ENCODE assay signal across 20 cellular contexts in genomic region chr3:14519406-14519805, GRCh38. TPM values are rescaled to one million over a fixed set of nuclear protein-coding genes. Genes with fewer than 3 reads are reported as not detected.
DNase-seq lines count a peak whose midpoint lies in the region; ATAC-seq and TF ChIP-seq lines count a peak whose summit lies in the region.
"Had no signal": no experiment of that assay in that cellular context is flagged by ENCODE, and none has a peak within 500 bp of the region (broad histone marks: within the 10 kb centered on the region; RNA-seq: fewer than 3 reads in every experiment).

No MANE protein-coding gene starts in this region.

- H3K27me3 ChIP-seq in ovary (no peaks in the 10 kb centered on the region), upper lobe of right lung (peaks cover 7% of the 10 kb centered on the region)
- H3K27me3 ChIP-seq: SJSA1 had no signal

- WGBS in ovary, 3 donors = 74 to 91% (median 79%) methylated on average over 1 of the region's 1 CpG

- no peaks in the 10 kb centered on the region for H3K36me3 Mint-ChIP-seq in activated naive CD8-positive, alpha-beta T cell treated with anti-CD3 and anti-CD28 coated beads, Interleukin-2, amount 10 ng/mL, durations not matched to agents 7 days and 5 days
- H3K36me3 Mint-ChIP-seq in activated naive CD8-positive, alpha-beta T cell treated with anti-CD3 and anti-CD28 coated beads, Interleukin-2, amount 50 U/mL, for 24 hours (ENCODE audit: low read depth) = no peaks in the 10 kb centered on the region
- peaks cover 8% of the 10 kb centered on the region for H3K36me3 Mint-ChIP-seq in glutamatergic neuron (ENCODE audit: unreplicated experiment)
- H3K36me3 Mint-ChIP-seq: CD8-positive, alpha-beta memory T cell had no signal

- H3K4me1 Mint-ChIP-seq in activated naive CD8-positive, alpha-beta T cell treated with anti-CD3 and anti-CD28 coated beads, Interleukin-2, amount 10 ng/mL, durations not matched to agents 7 days and 5 days = no peaks in the 10 kb centered on the region
- no peaks in the 10 kb centered on the region for H3K4me1 Mint-ChIP-seq in activated naive CD8-positive, alpha-beta T cell treated with anti-CD3 and anti-CD28 coated beads, Interleukin-2, amount 50 U/mL, for 24 hours
- H3K4me1 Mint-ChIP-seq in glutamatergic neuron (ENCODE audit: low read depth, unreplicated experiment) = no peaks in the 10 kb centered on the region
- H3K4me1 Mint-ChIP-seq: CD8-positive, alpha-beta memory T cell had no signal

- H3K9me3 ChIP-seq in ovary (no peaks in the 10 kb centered on the region), upper lobe of right lung (no peaks in the 10 kb centered on the region)
- H3K9me3 ChIP-seq: SJSA1 had no signal

- no peak overlapping the region for H3K27ac Mint-ChIP-seq in activated naive CD8-positive, alpha-beta T cell treated with anti-CD3 and anti-CD28 coated beads, Interleukin-2, amount 10 ng/mL, durations not matched to agents 7 days and 5 days
- no peak overlapping the region for H3K27ac Mint-ChIP-seq in activated naive CD8-positive, alpha-beta T cell treated with anti-CD3 and anti-CD28 coated beads, Interleukin-2, amount 50 U/mL, for 24 hours
- no peak overlapping the region for H3K27ac Mint-ChIP-seq in glutamatergic neuron (ENCODE audit: unreplicated experiment)
- H3K27ac Mint-ChIP-seq: CD8-positive, alpha-beta memory T cell had no signal

- H3K36me3 ChIP-seq in ovary (no peaks in the 10 kb centered on the region), upper lobe of right lung (no peaks in the 10 kb centered on the region)
- H3K36me3 ChIP-seq: SJSA1 had no signal

- no peak for ATAC-seq in activated naive CD8-positive, alpha-beta T cell treated with anti-CD3 and anti-CD28 coated beads, Interleukin-2, amount 10 ng/mL, durations not matched to agents 7 days and 5 days (ENCODE audit: low read depth)
- ATAC-seq in activated naive CD8-positive, alpha-beta T cell treated with anti-CD3 and anti-CD28 coated beads, Interleukin-2, amount 50 U/mL, for 24 hours = no peak
- no peak for ATAC-seq in upper lobe of right lung
- ATAC-seq in HG03354 (IDR thresholded peaks at IDR 0.05; ENCODE audit: poor library complexity, severe bottlenecking, unreplicated experiment) = no peak

- no peaks in the 10 kb centered on the region for H3K9me3 Mint-ChIP-seq in activated naive CD8-positive, alpha-beta T cell treated with anti-CD3 and anti-CD28 coated beads, Interleukin-2, amount 10 ng/mL, durations not matched to agents 7 days and 5 days
- no peaks in the 10 kb centered on the region for H3K9me3 Mint-ChIP-seq in activated naive CD8-positive, alpha-beta T cell treated with anti-CD3 and anti-CD28 coated beads, Interleukin-2, amount 50 U/mL, for 24 hours
- peaks cover 1% of the 10 kb centered on the region for H3K9me3 Mint-ChIP-seq in glutamatergic neuron (ENCODE audit: unreplicated experiment)
- H3K9me3 Mint-ChIP-seq: CD8-positive, alpha-beta memory T cell had no signal

- intact Hi-C loops in ovary (cut with DNase I) = no loop called here
- intact Hi-C loops in upper lobe of right lung (cut with DNase I) = no loop called here

- no peak for TF ChIP-seq EP300 in ovary (IDR thresholded peaks at IDR 0.05)

- no peak overlapping the region for H3K4me3 ChIP-seq in ovary
- H3K4me3 ChIP-seq in upper lobe of right lung = no peak overlapping the region
- H3K4me3 ChIP-seq: SJSA1 had no signal

- no peak overlapping the region for H3K4me3 Mint-ChIP-seq in activated naive CD8-positive, alpha-beta T cell treated with anti-CD3 and anti-CD28 coated beads, Interleukin-2, amount 10 ng/mL, durations not matched to agents 7 days and 5 days
- no peak overlapping the region for H3K4me3 Mint-ChIP-seq in activated naive CD8-positive, alpha-beta T cell treated with anti-CD3 and anti-CD28 coated beads, Interleukin-2, amount 50 U/mL, for 24 hours
- H3K4me3 Mint-ChIP-seq in glutamatergic neuron (ENCODE audit: unreplicated experiment) = no peak overlapping the region

- no peak for TF ChIP-seq POLR2A in ovary (IDR thresholded peaks at IDR 0.05)

- peak; percentile 4 for DNase-seq in activated naive CD8-positive, alpha-beta T cell treated with anti-CD3 and anti-CD28 coated beads, Interleukin-2, amount 10 ng/mL, durations not matched to agents 7 days and 5 days
- DNase-seq in activated naive CD8-positive, alpha-beta T cell treated with anti-CD3 and anti-CD28 coated beads, Interleukin-2, amount 50 U/mL, for 24 hours = no peak
- DNase-seq in glutamatergic neuron (peak; percentile 4), ovary (peak in 3 of 5 donors; percentile 5 to 10 (median 8)), upper lobe of right lung (peak; percentile 47)
- no peak for DNase-seq in activated CD4-positive, alpha-beta T cell treated with anti-CD3 and anti-CD28 coated beads, Interleukin-2, amount 50 U/mL, for 48 hours
- DNase-seq: 8988T; Calu3; CD8-positive, alpha-beta memory T cell; DMS153; NCI-H1694 treated with DMSO at 0.1 percent for 48 hours; NCI-H2081 treated with DMSO at 0.1 percent for 48 hours; NCI-H2171 treated with DMSO at 0.1 percent for 48 hours; NCI-H526; OCI-M1 had no signal

- POLR2A ChIA-PET in activated naive CD8-positive, alpha-beta T cell treated with anti-CD3 and anti-CD28 coated beads, Interleukin-2, amount 10 ng/mL, durations not matched to agents 7 days and 5 days (lab: Charles Lee) = no interaction called here

- H3K4me1 ChIP-seq in ovary (ENCODE audit: insufficient read depth) = no peaks in the 10 kb centered on the region
- H3K4me1 ChIP-seq in upper lobe of right lung = no peaks in the 10 kb centered on the region
- H3K4me1 ChIP-seq: SJSA1 had no signal

- no peaks in the 10 kb centered on the region for H3K27me3 Mint-ChIP-seq in activated naive CD8-positive, alpha-beta T cell treated with anti-CD3 and anti-CD28 coated beads, Interleukin-2, amount 10 ng/mL, durations not matched to agents 7 days and 5 days
- H3K27me3 Mint-ChIP-seq in activated naive CD8-positive, alpha-beta T cell treated with anti-CD3 and anti-CD28 coated beads, Interleukin-2, amount 50 U/mL, for 24 hours = peaks cover 2% of the 10 kb centered on the region
- peaks cover 8% of the 10 kb centered on the region for H3K27me3 Mint-ChIP-seq in glutamatergic neuron (ENCODE audit: unreplicated experiment)

- TF ChIP-seq CTCF in glutamatergic neuron (IDR thresholded peaks at IDR 0.05; ENCODE audit: partially characterized antibody, unreplicated experiment) (no peak), ovary (IDR thresholded peaks at IDR 0.05) (no peak), upper lobe of right lung (IDR thresholded peaks at IDR 0.05) (no peak)

- no peak overlapping the region for H3K27ac ChIP-seq in ovary
- no peak overlapping the region for H3K27ac ChIP-seq in upper lobe of right lung
- H3K27ac ChIP-seq: C4-2B, KMS-11, SJSA1 had no signal

RNA-seq across cellular contexts. Expression of gene GRIP2, which starts 20.7 kb away (rescaled TPM):
- total RNA-seq in activated naive CD8-positive, alpha-beta T cell treated with anti-CD3 and anti-CD28 coated beads, Interleukin-2, amount 10 ng/mL, durations not matched to agents 7 days and 5 days = not detected
- total RNA-seq in glutamatergic neuron (ENCODE audit: unreplicated experiment) (0.34 TPM), ovary (10 to 100 TPM in 2 of 7 donors, 1 to 10 TPM in 5; 1.1 to 19.4 (median 5.4) TPM), upper lobe of right lung (0.52 TPM)
- polyA plus RNA-seq in ovary = 10 to 100 TPM in 1 of 2 donors, 1 to 10 TPM in 1; 1.6 to 11.2 TPM
- total RNA-seq: Calu3; CD8-positive, alpha-beta memory T cell; Daoy had no signal
- polyA plus RNA-seq: CD8-positive, alpha-beta memory T cell had no signal

Comparison
In these comparisons a context has a peak if more than half of its experiments do, and no peak if none do; other contexts are left out.
1. DNase-seq: peak in activated naive CD8-positive, alpha-beta T cell treated with anti-CD3 and anti-CD28 coated beads, Interleukin-2, amount 10 ng/mL, durations not matched to agents 7 days and 5 days (single experiment), glutamatergic neuron (single experiment), ovary (3 of 5) and upper lobe of right lung (single experiment); none in activated naive CD8-positive, alpha-beta T cell treated with anti-CD3 and anti-CD28 coated beads, Interleukin-2, amount 50 U/mL, for 24 hours (single experiment) and activated CD4-positive, alpha-beta T cell treated with anti-CD3 and anti-CD28 coated beads, Interleukin-2, amount 50 U/mL, for 48 hours (0 of 2).